Comparison of ENCODE assay signal across 11 cellular contexts in genomic region chr3:69095636-69096035, GRCh38. TPM values are rescaled to one million over a fixed set of nuclear protein-coding genes. Genes with fewer than 3 reads are reported as not detected.
DNase-seq lines count a peak whose midpoint lies in the region; ATAC-seq and TF ChIP-seq lines count a peak whose summit lies in the region.
"Had no signal": no experiment of that assay in that cellular context is flagged by ENCODE, and none has a peak within 500 bp of the region (broad histone marks: within the 10 kb centered on the region; RNA-seq: fewer than 3 reads in every experiment).

No MANE protein-coding gene starts in this region.

- no peaks in the 10 kb centered on the region for H3K27me3 Mint-ChIP-seq in CD8-positive, alpha-beta memory T cell

- no peak for TF ChIP-seq EP300 in sigmoid colon (IDR thresholded peaks at IDR 0.05)

- H3K4me2 ChIP-seq in MM.1S (ENCODE audit: low read depth, low read length): peak overlapping the region; percentile 61

- intact Hi-C loops in sigmoid colon (cut with DNase I): no loop called here

- H3K36me3 Mint-ChIP-seq in CD8-positive, alpha-beta memory T cell: peaks cover 5 to 53% (median 12%) of the 10 kb centered on the region in 3 donors

- no peak for TF ChIP-seq POLR2A in sigmoid colon (IDR thresholded peaks at IDR 0.05)

- ATAC-seq in esophagus mucosa (no peak), GM18511 (IDR thresholded peaks at IDR 0.05; ENCODE audit: unreplicated experiment) (no peak)

- H3K27me3 ChIP-seq in CD8-positive, alpha-beta memory T cell (ENCODE audit: insufficient read depth, low read length, poor library complexity, severe bottlenecking): no peaks in the 10 kb centered on the region
- H3K27me3 ChIP-seq in MM.1S (replicated peaks; ENCODE audit: insufficient read depth, low read length) (no peaks in the 10 kb centered on the region), sigmoid colon (no peaks in the 10 kb centered on the region)

- peaks cover 75 to 91% (median 89%) of the 10 kb centered on the region in 3 donors for H3K4me1 Mint-ChIP-seq in CD8-positive, alpha-beta memory T cell

- CTCF ChIA-PET in CD8-positive, alpha-beta memory T cell (lab: Charles Lee): no interaction called here

- no peak for DNase-seq in CD8-positive, alpha-beta memory T cell
- DNase-seq in MM.1S (peak; percentile 79), sigmoid colon (no peak), iPS-NIHi7 (ENCODE audit: extremely low spot score) (no peak), GOT3 (lab: John Stamatoyannopoulos, UW) (no peak)
- DNase-seq in central memory CD4-positive, alpha-beta T cell: peak; percentile 24
- DNase-seq: DMS79 treated with DMSO at 0.1 percent for 48 hours had no signal

- no peak for TF ChIP-seq CTCF in MM.1S (IDR thresholded peaks at IDR 0.05; ENCODE audit: low read length)
- TF ChIP-seq CTCF in sigmoid colon (IDR thresholded peaks at IDR 0.05): no peak

- no peak overlapping the region for H2AFZ ChIP-seq in MM.1S (ENCODE audit: low read length)

- H3K4me3 Mint-ChIP-seq in CD8-positive, alpha-beta memory T cell: peak overlapping the region; percentile 71 to 81 (median 77)

- 71 to 76% methylated on average over 5 of the region's 5 CpGs for WGBS in sigmoid colon, 2 donors

- no peaks in the 10 kb centered on the region for H3K9me3 ChIP-seq in CD8-positive, alpha-beta memory T cell (ENCODE audit: low read length)
- no peaks in the 10 kb centered on the region for H3K9me3 ChIP-seq in MM.1S (replicated peaks; ENCODE audit: insufficient read depth, low read length)
- no peaks in the 10 kb centered on the region for H3K9me3 ChIP-seq in sigmoid colon

- H3K4me1 ChIP-seq in CD8-positive, alpha-beta memory T cell (ENCODE audit: insufficient read depth, low read length): peaks cover 82% of the 10 kb centered on the region
- H3K4me1 ChIP-seq in MM.1S (ENCODE audit: low read length): peaks cover 54% of the 10 kb centered on the region
- H3K4me1 ChIP-seq in sigmoid colon: peaks cover 0 to 64% (median 56%) of the 10 kb centered on the region in 4 donors

- peaks cover 93% of the 10 kb centered on the region for H3K79me2 ChIP-seq in MM.1S (ENCODE audit: low read length)

- H3K9me3 Mint-ChIP-seq in CD8-positive, alpha-beta memory T cell: no peaks in the 10 kb centered on the region

- no peaks in the 10 kb centered on the region for H3K9me2 ChIP-seq in MM.1S (replicated peaks; ENCODE audit: insufficient read depth, low read length)

- H3K9ac ChIP-seq in MM.1S (ENCODE audit: low read length): peak overlapping the region; percentile 18; the same call in 1 of the 2 replicates

- POLR2A ChIA-PET in CD8-positive, alpha-beta memory T cell (lab: Charles Lee): interaction anchor here (0.7 to 1.3 kb wide), 2 partner anchors 43 to 1434 kb away, joined by 5 to 10 read pairs; partner anchors contain the start of gene TMF1

- no peaks in the 10 kb centered on the region for H4K20me1 ChIP-seq in MM.1S (ENCODE audit: insufficient read depth, low read length)

- peak overlapping the region; percentile 8 for H3K4me3 ChIP-seq in CD8-positive, alpha-beta memory T cell (ENCODE audit: low read length)
- H3K4me3 ChIP-seq in MM.1S (ENCODE audit: low read length) (peak overlapping the region; percentile 27; the same call in 1 of the 2 replicates), sigmoid colon (no peak overlapping the region)

- H3F3A ChIP-seq in MM.1S (ENCODE audit: insufficient read depth, low read length): peaks cover 58% of the 10 kb centered on the region

- H3K27ac Mint-ChIP-seq in CD8-positive, alpha-beta memory T cell: peak overlapping the region; percentile 81 to 98 (median 94)

- no peaks in the 10 kb centered on the region for H3K36me3 ChIP-seq in CD8-positive, alpha-beta memory T cell (ENCODE audit: insufficient read depth, low read length)
- H3K36me3 ChIP-seq in MM.1S (replicated peaks; ENCODE audit: insufficient read depth, low read length): no peaks in the 10 kb centered on the region; the same call in 1 of the 2 replicates
- H3K36me3 ChIP-seq in sigmoid colon: no peaks in the 10 kb centered on the region

- H3K27ac ChIP-seq in CD8-positive, alpha-beta memory T cell (ENCODE audit: low read depth, low read length): no peak overlapping the region
- H3K27ac ChIP-seq in MM.1S (ENCODE audit: low read length) (peak overlapping the region; percentile 91; the same call in 1 of the 2 replicates), sigmoid colon (peak overlapping the region; percentile 49 to 94 (median 78))

RNA-seq across cellular contexts. Expression of gene ARL6IP5, which starts 10.9 kb away (rescaled TPM):
- total RNA-seq in CD8-positive, alpha-beta memory T cell: 100 to 1,000 TPM; 121 to 124 TPM
- 425 TPM for polyA plus RNA-seq in CD8-positive, alpha-beta memory T cell
- total RNA-seq in sigmoid colon (100 to 1,000 TPM in 3 of 4 donors, 10 to 100 TPM in 1; 82.1 to 181 (median 144) TPM), esophagus mucosa (36.4 TPM)
- 100 to 1,000 TPM in 1 of 3 donors, 10 to 100 TPM in 2; 36.6 to 110 (median 50.2) TPM for polyA plus RNA-seq in sigmoid colon

RNA-seq across cellular contexts. Expression of gene UBA3, which starts 15.5 kb away (rescaled TPM):
- 10 to 100 TPM; 76.6 to 89.5 TPM for total RNA-seq in CD8-positive, alpha-beta memory T cell
- polyA plus RNA-seq in CD8-positive, alpha-beta memory T cell: 42.6 TPM
- 10 to 100 TPM; 53.6 to 84.9 (median 61.6) TPM for total RNA-seq in sigmoid colon
- 10 to 100 TPM; 36.6 to 54.6 (median 38.1) TPM for polyA plus RNA-seq in sigmoid colon
- total RNA-seq in esophagus mucosa: 47.8 TPM

RNA-seq across cellular contexts. Expression of gene LMOD3, which starts 26.8 kb away (rescaled TPM):
- not detected for total RNA-seq in CD8-positive, alpha-beta memory T cell
- polyA plus RNA-seq in CD8-positive, alpha-beta memory T cell: 0.14 TPM
- total RNA-seq in sigmoid colon (not detected), esophagus mucosa (not detected)
- polyA plus RNA-seq in sigmoid colon: under 1 TPM in 2 of 3 donors, not detected in 1; 0.01 to 0.23 TPM
- total RNA-seq: MCF 10A, RPMI7951 had no signal

RNA-seq across cellular contexts. Expression of gene TMF1, which starts 43.5 kb away (rescaled TPM):
- total RNA-seq in CD8-positive, alpha-beta memory T cell: 10 to 100 TPM; 31.8 to 35.6 TPM
- polyA plus RNA-seq in CD8-positive, alpha-beta memory T cell: 40.0 TPM
- total RNA-seq in sigmoid colon: 10 to 100 TPM; 26.9 to 32.8 (median 30.9) TPM
- 10 to 100 TPM in 2 of 3 donors, 1 to 10 TPM in 1; 9.9 to 12.4 (median 11.4) TPM for polyA plus RNA-seq in sigmoid colon
- 16.0 TPM for total RNA-seq in esophagus mucosa

Comparison
In these comparisons a context has a peak if more than half of its experiments do, and no peak if none do; other contexts are left out.
1. DNase-seq: peak in MM.1S (single experiment) and central memory CD4-positive, alpha-beta T cell (single experiment); none in CD8-positive, alpha-beta memory T cell (0 of 5), sigmoid colon (single experiment), iPS-NIHi7 (single experiment) and GOT3 (single experiment).
2. H3K4me3 ChIP-seq: peak in CD8-positive, alpha-beta memory T cell (single experiment) and MM.1S (single experiment); none in sigmoid colon (0 of 4).